25 cellular contexts compared by ENCODE assay signal in genomic region chr17:56489980-56490379, GRCh38.
"Had no signal": no experiment of that assay in that cellular context is flagged by ENCODE, and none has a peak within 500 bp of the region (broad histone marks: within the 10 kb centered on the region; RNA-seq: fewer than 3 reads in every experiment).

No MANE protein-coding gene starts in this region.

- H3K27ac Mint-ChIP-seq: naive thymus-derived CD8-positive, alpha-beta T cell; nephron progenitor cell; stimulated activated memory B cell treated with anti-CD40 and anti-IgM and Interleukin-4, amounts not matched to agents 10 μg/mL and 1 μg/mL and 100 μg/mL, for 72 hours; type B pancreatic cell had no signal

- H3K9me3 ChIP-seq: gastrocnemius medialis, lower lobe of right lung, ovary, psoas muscle, spleen, testis, tibial artery had no signal

- H3K36me3 Mint-ChIP-seq: naive thymus-derived CD8-positive, alpha-beta T cell; stimulated activated memory B cell treated with anti-CD40 and anti-IgM and Interleukin-4, amounts not matched to agents 10 μg/mL and 1 μg/mL and 100 μg/mL, for 72 hours; type B pancreatic cell had no signal

- ATAC-seq: gastrocnemius medialis; left cardiac atrium; left ventricle myocardium superior; lower lobe of right lung; naive thymus-derived CD8-positive, alpha-beta T cell; psoas muscle; right cardiac atrium; stimulated activated memory B cell treated with anti-CD40 and anti-IgM and Interleukin-4, amounts not matched to agents 10 μg/mL and 1 μg/mL and 100 μg/mL, for 72 hours; stimulated activated naive CD8-positive, alpha-beta T cell treated with anti-CD3 and anti-CD28 coated beads, Interleukin-15, Interleukin-2, amounts not matched to agents 100 U/mL and 50 U/mL, for 24 hours had no signal

- H3K36me3 ChIP-seq: gastrocnemius medialis, lower lobe of right lung, ovary, spleen, tibial artery had no signal

- H3K4me3 ChIP-seq: gastrocnemius medialis, hepatocyte, lower lobe of right lung, ovary, psoas muscle, skin epidermis, spleen, testis, tibial artery had no signal

- H3K9me3 Mint-ChIP-seq: naive thymus-derived CD8-positive, alpha-beta T cell; nephron progenitor cell; stimulated activated memory B cell treated with anti-CD40 and anti-IgM and Interleukin-4, amounts not matched to agents 10 μg/mL and 1 μg/mL and 100 μg/mL, for 72 hours had no signal

- DNase-seq: cortex of kidney; foreskin fibroblast; gastrocnemius medialis; head of caudate nucleus; left cardiac atrium; left ventricle myocardium superior; lower lobe of right lung; naive thymus-derived CD8-positive, alpha-beta T cell; nephron progenitor cell; occipital lobe; ovary; posterior cingulate gyrus; psoas muscle; right cardiac atrium; spleen; stimulated activated CD4-positive, alpha-beta T cell treated with anti-CD3 and anti-CD28 coated beads, Interleukin-4, amount 100 ng/mL, for 4 hours; stimulated activated naive CD8-positive, alpha-beta T cell treated with anti-CD3 and anti-CD28 coated beads, Interleukin-15, Interleukin-2, amounts not matched to agents 100 U/mL and 50 U/mL, for 24 hours; substantia nigra; testis; tibial artery had no signal

- H3K27me3 ChIP-seq: gastrocnemius medialis, hepatocyte, ovary, spleen, testis, tibial artery had no signal

- H3K4me1 Mint-ChIP-seq: naive thymus-derived CD8-positive, alpha-beta T cell; stimulated activated memory B cell treated with anti-CD40 and anti-IgM and Interleukin-4, amounts not matched to agents 10 μg/mL and 1 μg/mL and 100 μg/mL, for 72 hours had no signal

- H3K4me3 Mint-ChIP-seq: naive thymus-derived CD8-positive, alpha-beta T cell; nephron progenitor cell; stimulated activated memory B cell treated with anti-CD40 and anti-IgM and Interleukin-4, amounts not matched to agents 10 μg/mL and 1 μg/mL and 100 μg/mL, for 72 hours; type B pancreatic cell had no signal

- H3K27me3 Mint-ChIP-seq: stimulated activated memory B cell treated with anti-CD40 and anti-IgM and Interleukin-4, amounts not matched to agents 10 μg/mL and 1 μg/mL and 100 μg/mL, for 72 hours had no signal

- H3K27ac ChIP-seq: gastrocnemius medialis, hepatocyte, lower lobe of right lung, ovary, psoas muscle, skin epidermis, spleen, testis, tibial artery had no signal

- H3K4me1 ChIP-seq: lower lobe of right lung, psoas muscle, spleen, testis, tibial artery had no signal

- FAIRE-seq: islet of Langerhans had no signal
